ENCODE assay signal across 26 cellular contexts in the genomic region with DNA sequence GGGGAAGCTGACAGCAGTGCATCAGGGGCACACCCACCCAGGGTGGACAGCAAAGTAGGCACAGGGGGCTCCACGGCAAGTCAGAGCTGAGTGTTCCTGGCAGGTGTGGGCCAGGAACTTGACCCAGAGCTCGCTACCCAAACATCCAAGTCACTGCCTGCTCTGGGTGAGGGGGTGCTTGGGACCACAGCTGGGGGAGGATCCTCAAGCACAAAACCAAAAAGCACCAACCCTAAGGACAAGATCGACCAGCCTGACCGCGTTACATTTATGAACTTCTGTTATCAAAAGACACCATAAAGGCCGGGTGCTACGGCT.
DNase-seq lines count a peak whose midpoint lies in the region; ATAC-seq, FAIRE-seq and TF ChIP-seq lines count a peak whose summit lies in the region.
"Had no signal": no experiment of that assay in that cellular context is flagged by ENCODE, and none has a peak within 500 bp of the region (broad histone marks: within the 10 kb centered on the region; RNA-seq: fewer than 3 reads in every experiment).

No MANE protein-coding gene starts in this region.

- H3K27ac ChIP-seq in KOPT-K1 (ENCODE audit: low read depth, low read length, poor library complexity, severe bottlenecking) (peak overlapping the region; percentile 29), H1 (ENCODE audit: low read depth, low read length) (no peak overlapping the region), smooth muscle cell (ENCODE audit: low read depth) (peak overlapping the region; percentile 89)
- H3K27ac ChIP-seq in naive thymus-derived CD4-positive, alpha-beta T cell (ENCODE audit: low read depth, low read length), result no peak overlapping the region
- H3K27ac ChIP-seq: 22Rv1, KMS-11, PC-9, SK-N-MC had no signal

- DNase-seq in activated effector memory CD4-positive, alpha-beta T cell treated with anti-CD3 and anti-CD28 coated beads, Interleukin-2, amount 50 U/mL, for 16 hours, result peak; percentile 28
- no peak for DNase-seq in activated effector memory CD4-positive, alpha-beta T cell treated with Interleukin-2 at 50 U/mL for 16 hours
- DNase-seq in H1 (ENCODE audit: low read depth in 1 of 2, low spot score in 2 of 2) (no peak), smooth muscle cell (lab: John Stamatoyannopoulos, UW; ENCODE audit: unreplicated experiment) (no peak), GM19239 (ENCODE audit: insufficient read length, low spot score) (no peak)
- no peak for DNase-seq in naive thymus-derived CD4-positive, alpha-beta T cell
- no peak for DNase-seq in activated naive CD4-positive, alpha-beta T cell treated with anti-CD3 and anti-CD28 coated beads, Interleukin-2, amount 10 ng/mL, durations not matched to agents 7 days and 5 days
- DNase-seq: CD4-positive, CD25-positive, alpha-beta regulatory T cell; DMS153; DND-41; HFFc6; MV-4-11; NCI-H1105; NCI-H146; NCI-H1930; NCI-H446; NCI-H82; PC-9; SIG-M5 had no signal

- H3K23ac ChIP-seq in H1 (ENCODE audit: insufficient read length), result no peak overlapping the region

- H3K4me1 ChIP-seq in H1 (replicated peaks in 1 of 4; ENCODE audit: control insufficient read depth in 3 of 4, insufficient read depth in 4 of 4, low read length in 3 of 4) (no peaks in the 10 kb centered on the region; a peak in 1 of 7 replicates), smooth muscle cell (ENCODE audit: low read depth) (peaks cover 9% of the 10 kb centered on the region)
- no peaks in the 10 kb centered on the region for H3K4me1 ChIP-seq in naive thymus-derived CD4-positive, alpha-beta T cell (ENCODE audit: control insufficient read depth in 2 of 2, insufficient read depth in 2 of 2, low read length in 2 of 2)
- H3K4me1 ChIP-seq: HAP-1 had no signal

- intact Hi-C loops in naive thymus-derived CD4-positive, alpha-beta T cell (cut with micrococcal nuclease), result no loop called here

- peak overlapping the region; percentile 90; the same call in 1 of the 2 replicates for H2BK12ac ChIP-seq in H1 (ENCODE audit: low read depth, low read length)

- H4K8ac ChIP-seq in H1 (ENCODE audit: extremely low read depth, insufficient read depth, low read length), result no peak overlapping the region; the same call in 1 of the 2 replicates

- H3K27me3 ChIP-seq in H1 (replicated peaks in 1 of 4; ENCODE audit: control insufficient read depth in 3 of 4, extremely low read depth in 1 of 4, insufficient read depth in 3 of 4, low read length in 3 of 4), result no peaks in the 10 kb centered on the region; a peak in 2 of 7 replicates
- H3K27me3 ChIP-seq in smooth muscle cell (ENCODE audit: low read depth), result no peaks in the 10 kb centered on the region
- no peaks in the 10 kb centered on the region for H3K27me3 ChIP-seq in naive thymus-derived CD4-positive, alpha-beta T cell (ENCODE audit: control insufficient read depth in 2 of 2, insufficient read depth in 2 of 2, low read length in 2 of 2)

- TF ChIP-seq EP300 in H1 (IDR thresholded peaks at IDR 0.05; ENCODE audit: borderline replicate concordance in 1 of 2, low read depth in 2 of 2, low read length in 2 of 2), result no peak

- H4K20me1 ChIP-seq in H1 (replicated peaks in 1 of 2; ENCODE audit: control insufficient read depth in 1 of 2, insufficient read depth in 2 of 2, low read length in 2 of 2) (peaks cover 0 to 1% of the 10 kb centered on the region in 2 experiments), smooth muscle cell (ENCODE audit: low read depth) (no peaks in the 10 kb centered on the region)

- H4K91ac ChIP-seq in H1 (replicated peaks; ENCODE audit: insufficient read length, low read length), result peak overlapping the region; percentile 35

- peaks cover 0 to 3% (median 0%) of the 10 kb centered on the region in 5 donors for H3K27me3 Mint-ChIP-seq in naive thymus-derived CD4-positive, alpha-beta T cell
- peaks cover 24% of the 10 kb centered on the region for H3K27me3 Mint-ChIP-seq in activated naive CD4-positive, alpha-beta T cell treated with anti-CD3 and anti-CD28 coated beads, Interleukin-2, amount 10 ng/mL, durations not matched to agents 7 days and 5 days
- H3K27me3 Mint-ChIP-seq: B cell; CD4-positive, CD25-positive, alpha-beta regulatory T cell had no signal

- no peak overlapping the region for H3K4ac ChIP-seq in H1 (replicated peaks; ENCODE audit: insufficient read length, low read depth, low read length)

- peaks cover 0 to 4% (median 0%) of the 10 kb centered on the region in 5 donors for H3K36me3 Mint-ChIP-seq in naive thymus-derived CD4-positive, alpha-beta T cell
- H3K36me3 Mint-ChIP-seq in activated naive CD4-positive, alpha-beta T cell treated with anti-CD3 and anti-CD28 coated beads, Interleukin-2, amount 10 ng/mL, durations not matched to agents 7 days and 5 days, result no peaks in the 10 kb centered on the region
- H3K36me3 Mint-ChIP-seq: CD4-positive, CD25-positive, alpha-beta regulatory T cell had no signal

- 0 out of 2 replicates have a peak overlapping the region, but pooled peaks have one; percentile 21 for H2BK20ac ChIP-seq in H1 (ENCODE audit: low read length)

- H2BK15ac ChIP-seq in H1 (ENCODE audit: low read length), result no peak overlapping the region

- H3K79me2 ChIP-seq in H1 (ENCODE audit: control insufficient read depth in 1 of 2, insufficient read depth in 2 of 2, low read length in 2 of 2), result no peaks in the 10 kb centered on the region
- H3K79me2 ChIP-seq in smooth muscle cell (ENCODE audit: low read depth), result peaks cover 20% of the 10 kb centered on the region

- H3K79me1 ChIP-seq in H1 (ENCODE audit: low read depth, low read length), result no peaks in the 10 kb centered on the region

- ATAC-seq in naive thymus-derived CD4-positive, alpha-beta T cell, result no peak
- ATAC-seq: GM23338 had no signal

- no peak overlapping the region for H3K4me3 Mint-ChIP-seq in naive thymus-derived CD4-positive, alpha-beta T cell
- H3K4me3 Mint-ChIP-seq in activated naive CD4-positive, alpha-beta T cell treated with anti-CD3 and anti-CD28 coated beads, Interleukin-2, amount 10 ng/mL, durations not matched to agents 7 days and 5 days, result no peak overlapping the region
- H3K4me3 Mint-ChIP-seq: B cell; CD4-positive, CD25-positive, alpha-beta regulatory T cell; GM23338; HFFc6 had no signal

- TF ChIP-seq RAD21 in H1 (IDR thresholded peaks at IDR 0.05 in 1 of 2, conservative IDR thresholded peaks at IDR 0.05 in 1 of 2; ENCODE audit: low read depth in 2 of 2, low read length in 2 of 2), result no peak

- 93% methylated on average over 6 of the region's 7 CpGs; no CpG with 5 or more reads in 1 of the 2 experiments for WGBS in H1 (ENCODE audit: extremely low coverage in 1 of 2, insufficient coverage in 1 of 2, insufficient read length in 1 of 2, insufficient replicate concordance in 2 of 2, low coverage in 1 of 2, low lambda C conversion rate in 2 of 2, missing lambda C conversion rate in 1 of 2), 2 experiments
- WGBS in smooth muscle cell (ENCODE audit: low lambda C conversion rate), result 72% methylated on average over 7 of the region's 7 CpGs

- H3K18ac ChIP-seq in H1 (ENCODE audit: extremely low read depth, low read length), result peak overlapping the region; percentile 48; the same call in 1 of the 2 replicates

- H3K23me2 ChIP-seq in H1 (ENCODE audit: low read depth, low read length), result no peaks in the 10 kb centered on the region

- no peak overlapping the region for H2BK120ac ChIP-seq in H1 (replicated peaks; ENCODE audit: low read depth, low read length)

- FAIRE-seq in H1 (lab: Jason Lieb, UNC), result no peak
- FAIRE-seq in GM19239 (lab: Jason Lieb, UNC), result no peak

- H2AFZ ChIP-seq in H1 (ENCODE audit: low read length) (no peak overlapping the region), smooth muscle cell (ENCODE audit: low read depth) (no peak overlapping the region)
- H2AFZ ChIP-seq: GM23338, PC-9 had no signal

- H3K4me1 Mint-ChIP-seq in naive thymus-derived CD4-positive, alpha-beta T cell, result peaks cover 7 to 42% (median 13%) of the 10 kb centered on the region in 7 donors
- H3K4me1 Mint-ChIP-seq in activated naive CD4-positive, alpha-beta T cell treated with anti-CD3 and anti-CD28 coated beads, Interleukin-2, amount 10 ng/mL, durations not matched to agents 7 days and 5 days, result peaks cover 33% of the 10 kb centered on the region

- TF ChIP-seq POLR2A in H1 (IDR thresholded peaks at IDR 0.05; ENCODE audit: control extremely low read depth in 1 of 2, low read depth in 2 of 2, low read length in 2 of 2), result no peak

- H3K4me2 ChIP-seq in H1 (ENCODE audit: insufficient read depth in 1 of 2, low read depth in 2 of 2, low read length in 2 of 2) (no peak overlapping the region), smooth muscle cell (no peak overlapping the region)
- H3K4me2 ChIP-seq: GM23338, KMS-11, PC-9 had no signal

- H3K27ac Mint-ChIP-seq in naive thymus-derived CD4-positive, alpha-beta T cell, result no peak overlapping the region
- no peak overlapping the region for H3K27ac Mint-ChIP-seq in activated naive CD4-positive, alpha-beta T cell treated with anti-CD3 and anti-CD28 coated beads, Interleukin-2, amount 10 ng/mL, durations not matched to agents 7 days and 5 days
- H3K27ac Mint-ChIP-seq: B cell; CD4-positive, CD25-positive, alpha-beta regulatory T cell; GM23338; HFFc6 had no signal

- H3K9me3 ChIP-seq in KOPT-K1 (ENCODE audit: insufficient read depth, low read length, poor library complexity, severe bottlenecking) (no peaks in the 10 kb centered on the region), H1 (ENCODE audit: insufficient read depth in 2 of 2, low read depth in 1 of 2, low read length in 1 of 2) (no peaks in the 10 kb centered on the region), smooth muscle cell (replicated peaks; ENCODE audit: low read depth) (no peaks in the 10 kb centered on the region)
- no peaks in the 10 kb centered on the region for H3K9me3 ChIP-seq in naive thymus-derived CD4-positive, alpha-beta T cell (ENCODE audit: control insufficient read depth in 2 of 3, low read length in 3 of 3)
- H3K9me3 ChIP-seq: HAP-1 had no signal

- no peak overlapping the region for H3K56ac ChIP-seq in H1 (replicated peaks; ENCODE audit: insufficient read length, low read depth, low read length)

- no peak overlapping the region for H3K14ac ChIP-seq in H1 (ENCODE audit: insufficient read length)

- H3K4me3 ChIP-seq in H1 (ENCODE audit: extremely low read depth in 1 of 4, insufficient read depth in 2 of 4, low read depth in 3 of 4, low read length in 4 of 4), result no peak overlapping the region
- no peak overlapping the region for H3K4me3 ChIP-seq in smooth muscle cell
- no peak overlapping the region for H3K4me3 ChIP-seq in naive thymus-derived CD4-positive, alpha-beta T cell (ENCODE audit: low read length)
- H3K4me3 ChIP-seq: GM23338, HAP-1, PC-9, SK-N-MC had no signal

- POLR2A ChIA-PET in H1 (lab: Charles Lee; ENCODE audit: partially characterized antibody), result interaction anchor here (1.4 kb wide), 1 partner anchor 10 kb away, joined by 3 read pairs; no protein-coding TSS in a partner anchor
- POLR2A ChIA-PET in naive thymus-derived CD4-positive, alpha-beta T cell (lab: Charles Lee), result no interaction called here

- peak overlapping the region; percentile 49; the same call in 1 of the 2 replicates for H2BK5ac ChIP-seq in H1 (ENCODE audit: low read depth, low read length)

- no peak overlapping the region for H4K5ac ChIP-seq in H1 (ENCODE audit: insufficient read length, low read depth, low read length)

- H2AK5ac ChIP-seq in H1 (ENCODE audit: low read depth, low read length), result no peak overlapping the region

- H3K9ac ChIP-seq in H1 (replicated peaks in 1 of 4; ENCODE audit: extremely low read depth in 1 of 4, low read depth in 3 of 4, low read length in 3 of 4), result no peak overlapping the region
- H3K9ac ChIP-seq in smooth muscle cell (ENCODE audit: low read depth), result no peak overlapping the region
- H3K9ac ChIP-seq: KMS-11 had no signal

- CTCF ChIA-PET in H1 (lab: Charles Lee; ENCODE audit: partially characterized antibody), result interaction anchor here (0.8 to 10.7 kb wide), 8 partner anchors 10 to 136 kb away, joined by 3 to 128 read pairs (median 5); no protein-coding TSS in a partner anchor
- CTCF ChIA-PET in naive thymus-derived CD4-positive, alpha-beta T cell (lab: Charles Lee), result no interaction called here
- CTCF ChIA-PET in activated naive CD4-positive, alpha-beta T cell treated with anti-CD3 and anti-CD28 coated beads, Interleukin-2, amount 10 ng/mL, durations not matched to agents 7 days and 5 days (lab: Charles Lee), result interaction anchor here (1.1 to 1.5 kb wide), 3 partner anchors 10 to 29 kb away, joined by 3 to 4 read pairs (median 3); no protein-coding TSS in a partner anchor

- peaks cover 4% of the 10 kb centered on the region for H3F3A ChIP-seq in smooth muscle cell (ENCODE audit: low read depth)

- no peaks in the 10 kb centered on the region for H3K9me3 Mint-ChIP-seq in naive thymus-derived CD4-positive, alpha-beta T cell
- no peaks in the 10 kb centered on the region for H3K9me3 Mint-ChIP-seq in activated naive CD4-positive, alpha-beta T cell treated with anti-CD3 and anti-CD28 coated beads, Interleukin-2, amount 10 ng/mL, durations not matched to agents 7 days and 5 days
- H3K9me3 Mint-ChIP-seq: CD4-positive, CD25-positive, alpha-beta regulatory T cell; GM23338; HFFc6 had no signal

- H3K36me3 ChIP-seq in KOPT-K1 (ENCODE audit: insufficient read depth, low read length) (no peaks in the 10 kb centered on the region), H1 (ENCODE audit: control insufficient read depth in 2 of 4, insufficient read depth in 4 of 4, low read length in 3 of 4) (no peaks in the 10 kb centered on the region), smooth muscle cell (ENCODE audit: low read depth) (no peaks in the 10 kb centered on the region)
- no peaks in the 10 kb centered on the region for H3K36me3 ChIP-seq in naive thymus-derived CD4-positive, alpha-beta T cell (ENCODE audit: control insufficient read depth in 2 of 3, insufficient read depth in 3 of 3, low read length in 3 of 3)
- H3K36me3 ChIP-seq: HAP-1 had no signal

- no peak for TF ChIP-seq CTCF in H1 (IDR thresholded peaks at IDR 0.05; ENCODE audit: control extremely low read depth in 1 of 3, insufficient read depth in 1 of 3, low read depth in 1 of 3, low read length in 3 of 3)
- no peak for TF ChIP-seq CTCF in smooth muscle cell (IDR thresholded peaks at IDR 0.05; ENCODE audit: borderline replicate concordance, insufficient read depth, poor library complexity, severe bottlenecking)

Comparison
In these comparisons a context has a peak if more than half of its experiments do, and no peak if none do; other contexts are left out.
1. H3K27ac ChIP-seq: peak in KOPT-K1 (single experiment) and smooth muscle cell (single experiment); none in H1 (single experiment) and naive thymus-derived CD4-positive, alpha-beta T cell (single experiment).